ENCODE assay signal across 1 cellular context in the genomic region with DNA sequence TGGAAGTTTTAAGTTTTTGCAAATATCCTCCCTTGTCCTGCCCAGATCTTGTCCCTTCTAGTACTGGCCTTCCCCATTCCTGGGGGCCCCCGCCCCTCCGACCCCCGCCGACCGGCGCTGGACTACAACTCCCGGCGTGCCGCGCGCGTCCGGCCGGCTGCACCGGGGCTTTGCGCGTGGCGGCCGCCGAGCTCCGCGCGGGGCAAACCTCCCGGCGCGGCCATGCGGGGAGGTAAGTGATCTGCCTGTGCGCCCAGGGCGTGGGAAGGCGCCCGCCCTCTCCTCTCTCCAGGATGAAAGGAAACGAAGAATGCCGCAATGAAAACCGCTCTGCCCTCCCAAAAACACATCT.
TF ChIP-seq lines count a peak whose summit lies in the region.

No MANE protein-coding gene starts in this region.

TF ChIP-seq in K562, 482 proteins besides CTCF, POLR2A, EP300 and RAD21 (continued from another document):
- TF ChIP-seq, protein P1, sequence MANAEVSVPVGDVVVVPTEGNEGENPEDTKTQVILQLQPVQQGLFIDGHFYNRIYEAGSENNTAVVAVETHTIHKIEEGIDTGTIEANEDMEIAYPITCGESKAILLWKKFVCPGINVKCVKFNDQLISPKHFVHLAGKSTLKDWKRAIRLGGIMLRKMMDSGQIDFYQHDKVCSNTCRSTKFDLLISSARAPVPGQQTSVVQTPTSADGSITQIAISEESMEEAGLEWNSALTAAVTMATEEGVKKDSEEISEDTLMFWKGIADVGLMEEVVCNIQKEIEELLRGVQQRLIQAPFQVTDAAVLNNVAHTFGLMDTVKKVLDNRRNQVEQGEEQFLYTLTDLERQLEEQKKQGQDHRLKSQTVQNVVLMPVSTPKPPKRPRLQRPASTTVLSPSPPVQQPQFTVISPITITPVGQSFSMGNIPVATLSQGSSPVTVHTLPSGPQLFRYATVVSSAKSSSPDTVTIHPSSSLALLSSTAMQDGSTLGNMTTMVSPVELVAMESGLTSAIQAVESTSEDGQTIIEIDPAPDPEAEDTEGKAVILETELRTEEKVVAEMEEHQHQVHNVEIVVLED (CRISPR knock-in tag; IDR thresholded peaks at IDR 0.05) = peak; percentile 73
- peak; percentile 34 for TF ChIP-seq CCNT2 (IDR thresholded peaks at IDR 0.05; ENCODE audit: borderline replicate concordance, extremely low read depth, insufficient read length, low read depth, low read length)
- TF ChIP-seq MTA3 (IDR thresholded peaks at IDR 0.05; ENCODE audit: borderline replicate concordance) = no peak
- TF ChIP-seq, protein P2, sequence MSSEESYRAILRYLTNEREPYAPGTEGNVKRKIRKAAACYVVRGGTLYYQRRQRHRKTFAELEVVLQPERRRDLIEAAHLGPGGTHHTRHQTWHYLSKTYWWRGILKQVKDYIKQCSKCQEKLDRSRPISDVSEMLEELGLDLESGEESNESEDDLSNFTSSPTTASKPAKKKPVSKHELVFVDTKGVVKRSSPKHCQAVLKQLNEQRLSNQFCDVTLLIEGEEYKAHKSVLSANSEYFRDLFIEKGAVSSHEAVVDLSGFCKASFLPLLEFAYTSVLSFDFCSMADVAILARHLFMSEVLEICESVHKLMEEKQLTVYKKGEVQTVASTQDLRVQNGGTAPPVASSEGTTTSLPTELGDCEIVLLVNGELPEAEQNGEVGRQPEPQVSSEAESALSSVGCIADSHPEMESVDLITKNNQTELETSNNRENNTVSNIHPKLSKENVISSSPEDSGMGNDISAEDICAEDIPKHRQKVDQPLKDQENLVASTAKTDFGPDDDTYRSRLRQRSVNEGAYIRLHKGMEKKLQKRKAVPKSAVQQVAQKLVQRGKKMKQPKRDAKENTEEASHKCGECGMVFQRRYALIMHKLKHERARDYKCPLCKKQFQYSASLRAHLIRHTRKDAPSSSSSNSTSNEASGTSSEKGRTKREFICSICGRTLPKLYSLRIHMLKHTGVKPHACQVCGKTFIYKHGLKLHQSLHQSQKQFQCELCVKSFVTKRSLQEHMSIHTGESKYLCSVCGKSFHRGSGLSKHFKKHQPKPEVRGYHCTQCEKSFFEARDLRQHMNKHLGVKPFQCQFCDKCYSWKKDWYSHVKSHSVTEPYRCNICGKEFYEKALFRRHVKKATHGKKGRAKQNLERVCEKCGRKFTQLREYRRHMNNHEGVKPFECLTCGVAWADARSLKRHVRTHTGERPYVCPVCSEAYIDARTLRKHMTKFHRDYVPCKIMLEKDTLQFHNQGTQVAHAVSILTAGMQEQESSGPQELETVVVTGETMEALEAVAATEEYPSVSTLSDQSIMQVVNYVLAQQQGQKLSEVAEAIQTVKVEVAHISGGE (CRISPR knock-in tag; IDR thresholded peaks at IDR 0.05) = peak in 1 of 3 experiments; percentile 71; a peak in 2 of 6 replicates
- TF ChIP-seq, protein P3, sequence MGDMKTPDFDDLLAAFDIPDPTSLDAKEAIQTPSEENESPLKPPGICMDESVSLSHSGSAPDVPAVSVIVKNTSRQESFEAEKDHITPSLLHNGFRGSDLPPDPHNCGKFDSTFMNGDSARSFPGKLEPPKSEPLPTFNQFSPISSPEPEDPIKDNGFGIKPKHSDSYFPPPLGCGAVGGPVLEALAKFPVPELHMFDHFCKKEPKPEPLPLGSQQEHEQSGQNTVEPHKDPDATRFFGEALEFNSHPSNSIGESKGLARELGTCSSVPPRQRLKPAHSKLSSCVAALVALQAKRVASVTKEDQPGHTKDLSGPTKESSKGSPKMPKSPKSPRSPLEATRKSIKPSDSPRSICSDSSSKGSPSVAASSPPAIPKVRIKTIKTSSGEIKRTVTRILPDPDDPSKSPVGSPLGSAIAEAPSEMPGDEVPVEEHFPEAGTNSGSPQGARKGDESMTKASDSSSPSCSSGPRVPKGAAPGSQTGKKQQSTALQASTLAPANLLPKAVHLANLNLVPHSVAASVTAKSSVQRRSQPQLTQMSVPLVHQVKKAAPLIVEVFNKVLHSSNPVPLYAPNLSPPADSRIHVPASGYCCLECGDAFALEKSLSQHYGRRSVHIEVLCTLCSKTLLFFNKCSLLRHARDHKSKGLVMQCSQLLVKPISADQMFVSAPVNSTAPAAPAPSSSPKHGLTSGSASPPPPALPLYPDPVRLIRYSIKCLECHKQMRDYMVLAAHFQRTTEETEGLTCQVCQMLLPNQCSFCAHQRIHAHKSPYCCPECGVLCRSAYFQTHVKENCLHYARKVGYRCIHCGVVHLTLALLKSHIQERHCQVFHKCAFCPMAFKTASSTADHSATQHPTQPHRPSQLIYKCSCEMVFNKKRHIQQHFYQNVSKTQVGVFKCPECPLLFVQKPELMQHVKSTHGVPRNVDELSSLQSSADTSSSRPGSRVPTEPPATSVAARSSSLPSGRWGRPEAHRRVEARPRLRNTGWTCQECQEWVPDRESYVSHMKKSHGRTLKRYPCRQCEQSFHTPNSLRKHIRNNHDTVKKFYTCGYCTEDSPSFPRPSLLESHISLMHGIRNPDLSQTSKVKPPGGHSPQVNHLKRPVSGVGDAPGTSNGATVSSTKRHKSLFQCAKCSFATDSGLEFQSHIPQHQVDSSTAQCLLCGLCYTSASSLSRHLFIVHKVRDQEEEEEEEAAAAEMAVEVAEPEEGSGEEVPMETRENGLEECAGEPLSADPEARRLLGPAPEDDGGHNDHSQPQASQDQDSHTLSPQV (IDR thresholded peaks at IDR 0.05) = no peak
- TF ChIP-seq, protein P4, sequence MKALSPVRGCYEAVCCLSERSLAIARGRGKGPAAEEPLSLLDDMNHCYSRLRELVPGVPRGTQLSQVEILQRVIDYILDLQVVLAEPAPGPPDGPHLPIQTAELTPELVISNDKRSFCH (CRISPR knock-in tag; IDR thresholded peaks at IDR 0.05) = no peak
- TF ChIP-seq, protein P4 (tag; IDR thresholded peaks at IDR 0.05) = no peak
